In the genomic region with DNA sequence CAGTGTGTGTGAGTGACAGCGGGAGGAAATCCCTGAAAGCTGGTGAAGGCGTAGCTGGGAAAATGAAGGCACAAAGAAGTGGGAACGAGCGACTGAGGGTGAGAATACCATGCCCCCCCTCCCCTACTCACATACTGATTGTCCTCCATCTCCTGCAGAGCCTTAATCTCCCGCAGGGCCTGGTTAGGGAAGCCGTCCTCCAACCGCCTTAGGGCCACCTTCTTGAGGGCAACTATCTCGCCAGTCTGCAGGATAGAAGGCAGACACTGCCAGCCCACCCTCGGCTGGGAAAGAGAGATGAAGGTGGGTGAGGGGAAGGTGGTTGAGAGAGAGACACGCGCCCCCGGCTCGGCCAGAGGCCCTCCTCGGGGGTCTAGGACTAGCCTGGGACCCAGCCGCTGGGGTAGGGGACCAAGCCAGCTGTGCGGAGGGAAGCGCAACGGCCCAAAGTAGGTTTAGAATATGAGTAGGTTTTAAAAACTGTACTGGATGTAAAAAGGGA, we compare ENCODE assay signal across 1 cellular context.
TF ChIP-seq lines count a peak whose summit lies in the region.

No MANE protein-coding gene starts in this region.

TF ChIP-seq in H1, 55 proteins besides CTCF, POLR2A, EP300 and RAD21:
- TF ChIP-seq CREB1 (IDR thresholded peaks at IDR 0.05) (no peak), CBX8 (IDR thresholded peaks at IDR 0.05; ENCODE audit: borderline replicate concordance, low read depth, low read length) (no peak), MAFK (IDR thresholded peaks at IDR 0.05; ENCODE audit: low read depth, low read length) (no peak), JUND (IDR thresholded peaks at IDR 0.05; ENCODE audit: low read length) (no peak), KDM1A (IDR thresholded peaks at IDR 0.05; ENCODE audit: borderline replicate concordance, low read length) (no peak), SIN3A (conservative IDR thresholded peaks at IDR 0.05 in 1 of 2, IDR thresholded peaks at IDR 0.05 in 1 of 2; ENCODE audit: low read depth in 1 of 2, low read length in 2 of 2) (no peak), TEAD4 (IDR thresholded peaks at IDR 0.05; ENCODE audit: low read depth, low read length) (no peak), TBP (IDR thresholded peaks at IDR 0.05; ENCODE audit: low read depth, low read length) (no peak), GTF2F1 (IDR thresholded peaks at IDR 0.05; ENCODE audit: borderline replicate concordance, low read depth, low read length) (no peak), RNF2 (IDR thresholded peaks at IDR 0.05; ENCODE audit: borderline replicate concordance, low read depth, low read length, missing control alignments, poor library complexity, severe bottlenecking) (no peak), SIX5 (IDR thresholded peaks at IDR 0.05; ENCODE audit: low read depth, low read length) (no peak), GABPA (IDR thresholded peaks at IDR 0.05; ENCODE audit: borderline replicate concordance, insufficient read depth, low read length) (no peak), SIRT6 (IDR thresholded peaks at IDR 0.05; ENCODE audit: low read length) (no peak), POLR2AphosphoS5 (IDR thresholded peaks at IDR 0.05; ENCODE audit: low read depth, low read length) (no peak), PHF8 (conservative IDR thresholded peaks at IDR 0.05; ENCODE audit: low read depth, low read length) (no peak), CHD7 (IDR thresholded peaks at IDR 0.05; ENCODE audit: insufficient replicate concordance, low read length) (no peak), SRF (IDR thresholded peaks at IDR 0.05; ENCODE audit: low read depth, low read length) (no peak)
- TF ChIP-seq, protein P1, sequence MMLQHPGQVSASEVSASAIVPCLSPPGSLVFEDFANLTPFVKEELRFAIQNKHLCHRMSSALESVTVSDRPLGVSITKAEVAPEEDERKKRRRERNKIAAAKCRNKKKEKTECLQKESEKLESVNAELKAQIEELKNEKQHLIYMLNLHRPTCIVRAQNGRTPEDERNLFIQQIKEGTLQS (IDR thresholded peaks at IDR 0.05; ENCODE audit: insufficient read depth, low read depth, low read length) = no peak
